13 cellular contexts compared by ENCODE assay signal in genomic region chr1:29238601-29238964, GRCh38. TPM values are rescaled to one million over a fixed set of nuclear protein-coding genes. Genes with fewer than 3 reads are reported as not detected.
DNase-seq lines count a peak whose midpoint lies in the region; ATAC-seq, FAIRE-seq and TF ChIP-seq lines count a peak whose summit lies in the region.
"Had no signal": no experiment of that assay in that cellular context is flagged by ENCODE, and none has a peak within 500 bp of the region (broad histone marks: within the 10 kb centered on the region; RNA-seq: fewer than 3 reads in every experiment).

No MANE protein-coding gene starts in this region.

- H3K9ac ChIP-seq in smooth muscle cell (ENCODE audit: low read depth), result peak overlapping the region; percentile 66

- peaks cover 9% of the 10 kb centered on the region for H3F3A ChIP-seq in smooth muscle cell (ENCODE audit: low read depth)

- no peak for ATAC-seq in activated T-helper 17 cell treated with anti-CD3 and anti-CD28 coated beads, Interleukin-2, amount 50 U/mL, for 72 hours (replicated peaks)
- ATAC-seq in GM18517 (IDR thresholded peaks at IDR 0.05; ENCODE audit: unreplicated experiment) (no peak), HG02588 (IDR thresholded peaks at IDR 0.05; ENCODE audit: unreplicated experiment) (no peak)

- peaks cover 7% of the 10 kb centered on the region for H3K36me3 Mint-ChIP-seq in activated T-helper 17 cell treated with anti-CD3 and anti-CD28 coated beads, Interleukin-2, amount 50 U/mL, for 72 hours (ENCODE audit: low read depth)

- no peaks in the 10 kb centered on the region for H3K36me3 ChIP-seq in iPS DF 6.9 (ENCODE audit: control insufficient read depth, insufficient read depth, low read length)
- H3K36me3 ChIP-seq in smooth muscle cell (ENCODE audit: low read depth), result no peaks in the 10 kb centered on the region

- WGBS in iPS DF 6.9 (ENCODE audit: insufficient coverage, insufficient read length), result no CpG with 5 or more reads among the region's 12 CpGs
- WGBS in smooth muscle cell (ENCODE audit: low lambda C conversion rate), result 24% methylated on average over 12 of the region's 12 CpGs

- H3K27ac ChIP-seq in iPS DF 6.9 (ENCODE audit: low read length) (no peak overlapping the region), smooth muscle cell (ENCODE audit: low read depth) (peak overlapping the region; percentile 79)
- H3K27ac ChIP-seq: foreskin keratinocyte had no signal

- peak overlapping the region; percentile 58 for H3K4me3 Mint-ChIP-seq in activated T-helper 17 cell treated with anti-CD3 and anti-CD28 coated beads, Interleukin-2, amount 50 U/mL, for 72 hours

- no peak overlapping the region for H3K27ac Mint-ChIP-seq in activated T-helper 17 cell treated with anti-CD3 and anti-CD28 coated beads, Interleukin-2, amount 50 U/mL, for 72 hours

- H3K9me3 ChIP-seq in iPS DF 6.9 (ENCODE audit: control insufficient read depth, insufficient read depth, low read length) (no peaks in the 10 kb centered on the region), smooth muscle cell (replicated peaks; ENCODE audit: low read depth) (no peaks in the 10 kb centered on the region)

- peaks cover 18% of the 10 kb centered on the region for H3K4me1 ChIP-seq in iPS DF 6.9 (ENCODE audit: control insufficient read depth, insufficient read depth, low read length)
- peaks cover 37% of the 10 kb centered on the region for H3K4me1 ChIP-seq in smooth muscle cell (ENCODE audit: low read depth)
- H3K4me1 ChIP-seq: foreskin keratinocyte had no signal

- peak overlapping the region; percentile 90 for H2AFZ ChIP-seq in smooth muscle cell (ENCODE audit: low read depth)

- H3K9me3 Mint-ChIP-seq in activated T-helper 17 cell treated with anti-CD3 and anti-CD28 coated beads, Interleukin-2, amount 50 U/mL, for 72 hours, result no peaks in the 10 kb centered on the region

- peak overlapping the region; percentile 24; the same call in 1 of the 2 replicates for H3K4me3 ChIP-seq in iPS DF 6.9 (ENCODE audit: low read length)
- peak overlapping the region; percentile 67 for H3K4me3 ChIP-seq in smooth muscle cell

- DNase-seq in DMS 273 (lab: John Stamatoyannopoulos, UW; ENCODE audit: unreplicated experiment) (peak; percentile 55), DMS 273 treated with DMSO at 0.1 percent for 48 hours (lab: John Stamatoyannopoulos, UW) (no peak), iPS DF 6.9 (ENCODE audit: low read depth, low spot score) (no peak), smooth muscle cell (lab: John Stamatoyannopoulos, UW; ENCODE audit: unreplicated experiment) (no peak), RCC 7860 (ENCODE audit: low spot score) (no peak)
- DNase-seq: 8988T; activated CD4-positive, CD25-positive, alpha-beta regulatory T cell; NCI-H187 treated with DMSO at 0.1 percent for 48 hours had no signal

- TF ChIP-seq CTCF in smooth muscle cell (IDR thresholded peaks at IDR 0.05; ENCODE audit: borderline replicate concordance, insufficient read depth, poor library complexity, severe bottlenecking), result no peak

- H3K4me2 ChIP-seq in smooth muscle cell, result peak overlapping the region; percentile 92

- H3K27me3 Mint-ChIP-seq in activated T-helper 17 cell treated with anti-CD3 and anti-CD28 coated beads, Interleukin-2, amount 50 U/mL, for 72 hours, result peaks cover 48% of the 10 kb centered on the region

- H3K79me2 ChIP-seq in smooth muscle cell (ENCODE audit: low read depth), result peaks cover 30% of the 10 kb centered on the region

- H3K27me3 ChIP-seq in iPS DF 6.9 (ENCODE audit: control insufficient read depth, insufficient read depth, low read length) (peaks cover 13% of the 10 kb centered on the region; the same call in 1 of the 2 replicates), smooth muscle cell (ENCODE audit: low read depth) (no peaks in the 10 kb centered on the region)

- H3K4me1 Mint-ChIP-seq in activated T-helper 17 cell treated with anti-CD3 and anti-CD28 coated beads, Interleukin-2, amount 50 U/mL, for 72 hours, result peaks cover 9% of the 10 kb centered on the region

- H4K20me1 ChIP-seq in smooth muscle cell (ENCODE audit: low read depth), result peaks cover 9% of the 10 kb centered on the region

- FAIRE-seq in RCC 7860 (lab: Jason Lieb, UNC), result no peak
- FAIRE-seq: GM18507 had no signal

RNA-seq across cellular contexts. Expression of gene PTPRU, which starts 2.3 kb away (rescaled TPM):
- 1 to 10 TPM in 1 of 2 donors, under 1 TPM in 1; 0.99 to 2.1 TPM for total RNA-seq in activated T-helper 17 cell treated with anti-CD3 and anti-CD28 coated beads, Interleukin-2, amount 50 U/mL, for 72 hours
- 43.6 and 67.8 TPM in 2 replicates for total RNA-seq in smooth muscle cell
- 39.8 and 41.1 TPM in 2 replicates for polyA plus RNA-seq in smooth muscle cell

RNA-seq across cellular contexts. Expression of gene MECR, which starts 7.8 kb away (rescaled TPM):
- total RNA-seq in activated T-helper 17 cell treated with anti-CD3 and anti-CD28 coated beads, Interleukin-2, amount 50 U/mL, for 72 hours, result 10 to 100 TPM; 21.0 to 38.3 TPM
- 11.6 and 17.7 TPM in 2 replicates for total RNA-seq in smooth muscle cell
- polyA plus RNA-seq in smooth muscle cell, result 39.8 and 43.8 TPM in 2 replicates

RNA-seq across cellular contexts. Expression of gene SRSF4, which starts 56.9 kb away (rescaled TPM):
- 100 to 1,000 TPM; 118 to 125 TPM for total RNA-seq in activated T-helper 17 cell treated with anti-CD3 and anti-CD28 coated beads, Interleukin-2, amount 50 U/mL, for 72 hours
- 50.1 and 53.9 TPM in 2 replicates for total RNA-seq in smooth muscle cell
- polyA plus RNA-seq in smooth muscle cell, result 92.5 and 98.7 TPM in 2 replicates

Comparison
In these comparisons a context has a peak if more than half of its experiments do, and no peak if none do; other contexts are left out.
1. RNA of gene PTPRU, which starts 2.3 kb away (total RNA-seq): 43.6 to 67.8 TPM in smooth muscle cell; 0.99 to 2.1 TPM in activated T-helper 17 cell treated with anti-CD3 and anti-CD28 coated beads, Interleukin-2, amount 50 U/mL, for 72 hours; every median in the first group is over 10 times any median in the second.